Comparison of ENCODE assay signal across 8 cellular contexts in genomic region chr4:186190456-186191265, GRCh38. TPM values are rescaled to one million over a fixed set of nuclear protein-coding genes. Genes with fewer than 3 reads are reported as not detected.
A peak's percentile ranks its signal among the peaks of the same experiment; 100 is the strongest.
DNase-seq lines count a peak whose midpoint lies in the region; ATAC-seq and TF ChIP-seq lines count a peak whose summit lies in the region.

No MANE protein-coding gene starts in this region.

- H3K27me3 Mint-ChIP-seq in Caco-2 (ENCODE audit: insufficient read depth, unreplicated experiment): peaks cover 6% of the 10 kb centered on the region

- DNase-seq in Caco-2 (peak in 1 of 2 experiments; percentile 36), SK-N-DZ (ENCODE audit: low spot score) (peak; percentile 27), amygdala (lab: John Stamatoyannopoulos, UW) (peak in 31 of 56 donors; percentile 34 to 88 (median 69)), retina (no peak)

- intact Hi-C loops in Caco-2 (cut with micrococcal nuclease; ENCODE audit: unreplicated experiment): loop anchor here (1.0 to 5.0 kb wide), 2 partner anchors 11 to 48 kb away; no protein-coding TSS in a partner anchor

- no peaks in the 10 kb centered on the region for H3K9me3 Mint-ChIP-seq in Caco-2 (ENCODE audit: unreplicated experiment)

- CTCF ChIA-PET in Caco-2 (lab: Charles Lee): interaction anchor here (1.6 kb wide), 1 partner anchor 123 kb away, joined by 4 read pairs; no protein-coding TSS in a partner anchor

- peak; percentile 33 for ATAC-seq in GM19452 (IDR thresholded peaks at IDR 0.05; ENCODE audit: unreplicated experiment)
- peak; percentile 9 for ATAC-seq in HG03469 (IDR thresholded peaks at IDR 0.05; ENCODE audit: unreplicated experiment)

- H3K36me3 ChIP-seq in Caco-2 (ENCODE audit: control insufficient read depth, insufficient read depth, low read length) (no peaks in the 10 kb centered on the region), iPS-15b (ENCODE audit: control insufficient read depth, insufficient read depth, low read length) (no peaks in the 10 kb centered on the region), skeletal muscle satellite cell (ENCODE audit: insufficient read depth, low read length) (no peaks in the 10 kb centered on the region)

- peak overlapping the region; percentile 70 for H3K4me3 ChIP-seq in Caco-2 (ENCODE audit: low read depth, low read length)
- H3K4me3 ChIP-seq in iPS-15b (ENCODE audit: low read depth, low read length): peak overlapping the region; percentile 72
- H3K4me3 ChIP-seq in skeletal muscle satellite cell (ENCODE audit: low read length): peak overlapping the region; percentile 97

- H3K4me1 Mint-ChIP-seq in Caco-2 (ENCODE audit: low read depth, unreplicated experiment): no peaks in the 10 kb centered on the region

- no peak for TF ChIP-seq CTCF in Caco-2 (IDR thresholded peaks at IDR 0.05; ENCODE audit: insufficient read depth in 1 of 2, low read depth in 1 of 2, low read length in 1 of 2, severe bottlenecking in 1 of 2, unreplicated experiment in 1 of 2)

- H3K27ac Mint-ChIP-seq in Caco-2 (ENCODE audit: unreplicated experiment): no peak overlapping the region

- POLR2A ChIA-PET in Caco-2 (lab: Charles Lee): no interaction called here

- peak overlapping the region; percentile 75 for H3K9ac ChIP-seq in iPS-15b (ENCODE audit: low read depth, low read length)
- peak overlapping the region; percentile 90 for H3K9ac ChIP-seq in skeletal muscle satellite cell (ENCODE audit: low read depth, low read length)

- peak overlapping the region; percentile 80 for H3K4me3 Mint-ChIP-seq in Caco-2 (ENCODE audit: unreplicated experiment)

- H3K4me2 ChIP-seq in skeletal muscle satellite cell (ENCODE audit: low read length): peak overlapping the region; percentile 79

- H3K4me1 ChIP-seq in Caco-2 (peaks cover 10% of the 10 kb centered on the region; the same call in 1 of the 2 replicates), iPS-15b (ENCODE audit: control insufficient read depth, insufficient read depth, low read length) (peaks cover 8% of the 10 kb centered on the region), skeletal muscle satellite cell (ENCODE audit: control insufficient read depth, insufficient read depth, low read length) (peaks cover 7% of the 10 kb centered on the region)

- H3K27me3 ChIP-seq in Caco-2 (replicated peaks; ENCODE audit: control insufficient read depth, insufficient read depth, low read length): no peaks in the 10 kb centered on the region; the same call in none of the 2 replicates
- H3K27me3 ChIP-seq in iPS-15b (ENCODE audit: control insufficient read depth, insufficient read depth, low read length): no peaks in the 10 kb centered on the region
- no peaks in the 10 kb centered on the region for H3K27me3 ChIP-seq in skeletal muscle satellite cell (ENCODE audit: control insufficient read depth, insufficient read depth, low read length)

- BruUV-seq in Caco-2 (replicated peaks; lab: Mats Ljungman, UMichigan): no TSS peak

- no peaks in the 10 kb centered on the region for H3K36me3 Mint-ChIP-seq in Caco-2 (ENCODE audit: insufficient read depth, unreplicated experiment)

- H3K9me3 ChIP-seq in Caco-2 (no peaks in the 10 kb centered on the region), iPS-15b (ENCODE audit: control insufficient read depth, insufficient read depth, low read length) (no peaks in the 10 kb centered on the region), skeletal muscle satellite cell (replicated peaks; ENCODE audit: low read length) (no peaks in the 10 kb centered on the region)

RNA-seq across cellular contexts. Expression of gene CYP4V2, which starts 0.7 kb away (rescaled TPM):
- total RNA-seq in Caco-2 (2022): 2.1 and 2.7 TPM in 2 replicates
- polyA plus RNA-seq in SK-N-DZ (2014; cell fraction: cytosol; rRNA removed): 1.1 and 1.5 TPM in 2 replicates
- polyA plus RNA-seq in SK-N-DZ (2014; cell fraction: nucleus; rRNA removed): 1.3 and 1.7 TPM in 2 replicates
- total RNA-seq in skeletal muscle satellite cell (2012; rRNA removed): 6.8 and 12.9 TPM in 2 replicates

RNA-seq across cellular contexts. Expression of gene KLKB1, which starts 36.6 kb away (rescaled TPM):
- not detected in 2 replicates for total RNA-seq in Caco-2 (2022)
- 0.03 TPM in 1 of 2 replicates, not detected in the other for polyA plus RNA-seq in SK-N-DZ (2014; cell fraction: cytosol; rRNA removed)
- polyA plus RNA-seq in SK-N-DZ (2014; cell fraction: nucleus; rRNA removed): 0.20 and 0.41 TPM in 2 replicates
- total RNA-seq in skeletal muscle satellite cell (2012; rRNA removed): 0.25 TPM in 1 of 2 replicates, not detected in the other
